ENCODE assay signal across 10 cellular contexts in the genomic region with DNA sequence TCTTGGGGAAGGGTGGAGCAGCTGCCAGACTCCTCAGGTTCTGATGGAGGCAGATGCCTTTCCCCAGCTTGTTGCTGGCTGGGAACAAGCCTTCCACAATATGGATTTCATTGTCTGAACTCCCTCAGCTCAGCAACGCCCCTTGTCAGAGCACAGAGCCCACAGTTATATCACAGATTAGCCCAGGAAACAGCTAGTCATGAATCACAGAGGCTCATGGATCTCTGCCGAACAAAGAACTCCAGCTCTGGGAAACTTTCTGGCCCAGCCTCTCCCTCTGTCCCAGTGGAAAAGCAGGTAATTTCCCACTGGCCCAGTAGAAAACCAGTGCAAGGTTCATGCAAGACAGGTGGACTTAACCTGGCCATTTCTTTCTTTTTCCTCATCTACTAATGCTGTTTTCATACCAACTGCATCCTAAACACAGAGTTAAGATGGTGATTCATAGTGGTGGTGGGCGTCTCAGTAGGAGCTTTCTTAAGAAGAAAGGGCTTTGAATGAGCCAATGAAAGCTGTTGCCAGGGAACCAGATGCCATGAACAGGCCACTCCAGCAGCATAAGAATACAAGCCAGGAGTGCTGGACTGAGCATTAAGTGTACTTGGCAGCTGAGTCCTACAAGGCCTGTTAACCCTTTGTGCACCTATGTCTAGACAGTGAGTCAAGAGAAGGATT. TPM values are rescaled to one million over a fixed set of nuclear protein-coding genes. Genes with fewer than 3 reads are reported as not detected.
DNase-seq lines count a peak whose midpoint lies in the region; ATAC-seq lines count a peak whose summit lies in the region.
"Had no signal": no experiment of that assay in that cellular context is flagged by ENCODE, and none has a peak within 500 bp of the region (broad histone marks: within the 10 kb centered on the region; RNA-seq: fewer than 3 reads in every experiment).

No MANE protein-coding gene starts in this region.

- no peak for ATAC-seq in HG03354 (IDR thresholded peaks at IDR 0.05; ENCODE audit: poor library complexity, severe bottlenecking, unreplicated experiment)
- ATAC-seq: naive thymus-derived CD4-positive, alpha-beta T cell had no signal

- DNase-seq in Daoy (ENCODE audit: low read depth) = peak; percentile 79
- DNase-seq in NCI-H2227 (lab: John Stamatoyannopoulos, UW; ENCODE audit: unreplicated experiment) = peak; percentile 76
- DNase-seq in fibroblast of gingiva (ENCODE audit: low read depth) = peak; percentile 56
- peak in 33 of 56 donors; percentile 2 to 76 (median 37) for DNase-seq in nucleus accumbens (lab: John Stamatoyannopoulos, UW)
- no peak for DNase-seq in activated effector memory CD4-positive, alpha-beta T cell treated with anti-CD3 and anti-CD28 coated beads, Interleukin-2, amount 50 U/mL, for 16 hours
- DNase-seq in activated effector memory CD4-positive, alpha-beta T cell treated with Interleukin-2 at 50 U/mL for 16 hours = no peak
- DNase-seq in HPDE6-E6E7 (ENCODE audit: extremely low spot score) = no peak
- DNase-seq: activated B cell treated with CpG ODN at 0.5 μM for 24 hours; naive thymus-derived CD4-positive, alpha-beta T cell had no signal

RNA-seq across cellular contexts. Expression of a gene that starts 8.7 kb away (rescaled TPM):
- not detected in 2 replicates for total RNA-seq in Daoy (2014; rRNA removed; shearing (Covaris generic))
- total RNA-seq: activated B cell treated with CpG ODN at 0.5 μM for 24 hours; naive thymus-derived CD4-positive, alpha-beta T cell had no signal

RNA-seq across cellular contexts. Expression of a gene that starts 30.7 kb away (rescaled TPM):
- total RNA-seq in Daoy (2014; rRNA removed; shearing (Covaris generic)) = 12.0 and 19.3 TPM in 2 replicates

Comparison
In these comparisons a context has a peak if more than half of its experiments do, and no peak if none do; other contexts are left out.
1. DNase-seq: peak in Daoy (single experiment), NCI-H2227 (single experiment), fibroblast of gingiva (single experiment) and nucleus accumbens (33 of 56); none in activated effector memory CD4-positive, alpha-beta T cell treated with anti-CD3 and anti-CD28 coated beads, Interleukin-2, amount 50 U/mL, for 16 hours (single experiment), activated effector memory CD4-positive, alpha-beta T cell treated with Interleukin-2 at 50 U/mL for 16 hours (single experiment) and HPDE6-E6E7 (single experiment).